Comparison of ENCODE assay signal across 9 cellular contexts in the genomic region with DNA sequence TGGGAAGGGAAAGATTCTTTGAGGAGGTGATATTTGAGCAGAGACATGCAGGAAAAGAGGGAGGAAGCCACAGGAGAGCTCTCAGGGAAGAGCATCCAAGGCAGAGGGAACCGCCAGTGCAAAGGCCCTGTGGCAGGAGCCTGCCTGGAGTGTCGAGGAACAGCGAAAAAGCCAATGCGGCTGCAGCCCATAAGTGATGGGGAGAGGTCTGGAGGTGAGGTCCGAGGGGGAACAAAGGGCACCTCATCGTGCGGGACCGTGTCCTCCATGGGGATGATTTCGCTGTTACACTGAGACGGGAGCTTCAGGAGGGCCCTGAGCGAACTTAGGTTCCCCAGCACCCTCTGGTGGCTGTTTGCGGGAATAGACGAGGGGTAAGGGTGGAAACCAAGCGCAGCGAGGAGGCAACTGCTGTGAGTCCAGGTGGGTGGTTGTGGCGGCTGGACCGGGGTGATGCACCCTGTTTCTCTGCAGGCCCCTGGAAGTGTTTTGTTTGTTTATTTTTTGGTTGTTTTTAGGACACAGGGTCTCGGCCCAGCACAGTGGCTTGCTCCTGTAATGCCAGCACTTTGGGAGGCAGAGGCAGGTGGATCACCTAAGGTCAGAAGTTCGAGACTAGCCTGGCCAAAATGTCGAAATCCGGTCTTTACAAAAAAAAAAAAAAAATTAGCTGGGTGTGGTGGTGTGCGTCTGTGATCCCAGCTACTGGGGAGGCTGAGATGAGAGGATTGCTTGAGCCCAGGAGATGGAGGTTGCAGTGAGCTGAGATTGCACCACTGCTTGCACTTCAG. TPM values are rescaled to one million over a fixed set of nuclear protein-coding genes. Genes with fewer than 3 reads are reported as not detected.
A peak's percentile ranks its signal among the peaks of the same experiment; 100 is the strongest.
DNase-seq lines count a peak whose midpoint lies in the region; ATAC-seq and TF ChIP-seq lines count a peak whose summit lies in the region.
"Had no signal": no experiment of that assay in that cellular context is flagged by ENCODE, and none has a peak within 500 bp of the region (broad histone marks: within the 10 kb centered on the region; RNA-seq: fewer than 3 reads in every experiment).

No MANE protein-coding gene starts in this region.

- TF ChIP-seq CTCF in VCaP (conservative IDR thresholded peaks at IDR 0.05) (peak; percentile 91), brain microvascular endothelial cell (IDR thresholded peaks at IDR 0.05; ENCODE audit: low read depth, low read length, missing control alignments) (peak; percentile 93), kidney epithelial cell (IDR thresholded peaks at IDR 0.05; ENCODE audit: insufficient read depth, low read length, poor library complexity, severe bottlenecking) (peak; percentile 87)

- H3K4me3 ChIP-seq in brain microvascular endothelial cell (ENCODE audit: low read depth, low read length) = no peak overlapping the region
- no peak overlapping the region for H3K4me3 ChIP-seq in kidney epithelial cell (ENCODE audit: low read depth, low read length)
- H3K4me3 ChIP-seq: skin epidermis had no signal

- H3K27me3 ChIP-seq in brain microvascular endothelial cell (replicated peaks) = no peaks in the 10 kb centered on the region
- peaks cover 2% of the 10 kb centered on the region for H3K27me3 ChIP-seq in kidney epithelial cell (ENCODE audit: control insufficient read depth, insufficient read depth, low read length)

- in situ Hi-C loops in brain microvascular endothelial cell (cut with HindIII; ENCODE audit: low pct_ligation_motif_present, low sequenced_read_pairs) = no loop called here

- H3K27ac ChIP-seq in VCaP (no peak overlapping the region), brain microvascular endothelial cell (no peak overlapping the region)
- H3K27ac ChIP-seq: skin epidermis had no signal

- DNase-seq in activated gamma-delta T cell treated with Interleukin-2 at 50 U/mL for 16 hours = peak; percentile 67
- DNase-seq in activated gamma-delta T cell (lab: John Stamatoyannopoulos, UW) = no peak
- DNase-seq in NCI-H2107 treated with DMSO at 0.1 percent for 48 hours (lab: John Stamatoyannopoulos, UW; ENCODE audit: unreplicated experiment) = peak; percentile 39
- peak; percentile 66 for DNase-seq in brain microvascular endothelial cell
- no peak for DNase-seq in kidney epithelial cell (ENCODE audit: low read depth)
- DNase-seq in stimulated activated CD4-positive, alpha-beta T cell treated with anti-CD3 and anti-CD28 coated beads, Interleukin-2, amount 100 ng/mL, for 4 hours (ENCODE audit: low read depth) = peak; percentile 64

- ATAC-seq in GM21515 (IDR thresholded peaks at IDR 0.05; ENCODE audit: unreplicated experiment) = no peak

- H3K36me3 ChIP-seq in brain microvascular endothelial cell (replicated peaks) (peaks cover 7% of the 10 kb centered on the region), kidney epithelial cell (ENCODE audit: control insufficient read depth, insufficient read depth, low read length) (no peaks in the 10 kb centered on the region)

RNA-seq across cellular contexts. Expression of a gene that starts 5.9 kb away (rescaled TPM):
- 32.5 and 37.4 TPM in 2 replicates for total RNA-seq in kidney epithelial cell

RNA-seq across cellular contexts. Expression of a gene that starts 38.0 kb away (rescaled TPM):
- total RNA-seq in kidney epithelial cell = 358 and 380 TPM in 2 replicates

Comparison
In these comparisons a context has a peak if more than half of its experiments do, and no peak if none do; other contexts are left out.
1. DNase-seq: peak in activated gamma-delta T cell treated with Interleukin-2 at 50 U/mL for 16 hours (single experiment), NCI-H2107 treated with DMSO at 0.1 percent for 48 hours (single experiment), brain microvascular endothelial cell (single experiment) and stimulated activated CD4-positive, alpha-beta T cell treated with anti-CD3 and anti-CD28 coated beads, Interleukin-2, amount 100 ng/mL, for 4 hours (single experiment); none in activated gamma-delta T cell (single experiment) and kidney epithelial cell (single experiment).
2. Peak in every context shown above with its lines, with median percentiles within 50 percentile points of each other: CTCF ChIP-seq.